ENCODE assay signal across 1 cellular context in genomic region chr2:152715854-152716428, GRCh38.
TF ChIP-seq lines count a peak whose summit lies in the region.

No MANE protein-coding gene starts in this region.

TF ChIP-seq in GM12878, 131 proteins besides CTCF, POLR2A, EP300 and RAD21 (continued from another document):
- TF ChIP-seq ATF2 (IDR thresholded peaks at IDR 0.05; ENCODE audit: low read length), result 0 out of 2 replicates have a peak, but pooled peaks have one; percentile 9
